Comparison of ENCODE assay signal across 2 cellular contexts in genomic region chr1:78570539-78570938, GRCh38.
TF ChIP-seq lines count a peak whose summit lies in the region.

No MANE protein-coding gene starts in this region.

TF ChIP-seq in HCT116, 20 proteins besides CTCF, POLR2A, EP300 and RAD21:
- TF ChIP-seq ZBTB33 (IDR thresholded peaks at IDR 0.05; ENCODE audit: extremely low read depth, insufficient replicate concordance, low read length) (no peak), ZNF274 (IDR thresholded peaks at IDR 0.05; ENCODE audit: low read depth, low read length) (no peak), ZFX (IDR thresholded peaks at IDR 0.05) (no peak), EZH2phosphoT487 (IDR thresholded peaks at IDR 0.05; ENCODE audit: borderline replicate concordance) (no peak), YY1 (IDR thresholded peaks at IDR 0.05; ENCODE audit: extremely low read depth, insufficient replicate concordance, low read depth, low read length) (no peak), MAX (IDR thresholded peaks at IDR 0.05) (no peak), TCF7L2 (IDR thresholded peaks at IDR 0.05; ENCODE audit: borderline replicate concordance, extremely low read depth, insufficient read depth, insufficient read length) (no peak), EGR1 (IDR thresholded peaks at IDR 0.05; ENCODE audit: low read depth) (no peak), SRF (IDR thresholded peaks at IDR 0.05; ENCODE audit: low read depth) (no peak)
- TF ChIP-seq, protein P1, sequence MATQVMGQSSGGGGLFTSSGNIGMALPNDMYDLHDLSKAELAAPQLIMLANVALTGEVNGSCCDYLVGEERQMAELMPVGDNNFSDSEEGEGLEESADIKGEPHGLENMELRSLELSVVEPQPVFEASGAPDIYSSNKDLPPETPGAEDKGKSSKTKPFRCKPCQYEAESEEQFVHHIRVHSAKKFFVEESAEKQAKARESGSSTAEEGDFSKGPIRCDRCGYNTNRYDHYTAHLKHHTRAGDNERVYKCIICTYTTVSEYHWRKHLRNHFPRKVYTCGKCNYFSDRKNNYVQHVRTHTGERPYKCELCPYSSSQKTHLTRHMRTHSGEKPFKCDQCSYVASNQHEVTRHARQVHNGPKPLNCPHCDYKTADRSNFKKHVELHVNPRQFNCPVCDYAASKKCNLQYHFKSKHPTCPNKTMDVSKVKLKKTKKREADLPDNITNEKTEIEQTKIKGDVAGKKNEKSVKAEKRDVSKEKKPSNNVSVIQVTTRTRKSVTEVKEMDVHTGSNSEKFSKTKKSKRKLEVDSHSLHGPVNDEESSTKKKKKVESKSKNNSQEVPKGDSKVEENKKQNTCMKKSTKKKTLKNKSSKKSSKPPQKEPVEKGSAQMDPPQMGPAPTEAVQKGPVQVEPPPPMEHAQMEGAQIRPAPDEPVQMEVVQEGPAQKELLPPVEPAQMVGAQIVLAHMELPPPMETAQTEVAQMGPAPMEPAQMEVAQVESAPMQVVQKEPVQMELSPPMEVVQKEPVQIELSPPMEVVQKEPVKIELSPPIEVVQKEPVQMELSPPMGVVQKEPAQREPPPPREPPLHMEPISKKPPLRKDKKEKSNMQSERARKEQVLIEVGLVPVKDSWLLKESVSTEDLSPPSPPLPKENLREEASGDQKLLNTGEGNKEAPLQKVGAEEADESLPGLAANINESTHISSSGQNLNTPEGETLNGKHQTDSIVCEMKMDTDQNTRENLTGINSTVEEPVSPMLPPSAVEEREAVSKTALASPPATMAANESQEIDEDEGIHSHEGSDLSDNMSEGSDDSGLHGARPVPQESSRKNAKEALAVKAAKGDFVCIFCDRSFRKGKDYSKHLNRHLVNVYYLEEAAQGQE (IDR thresholded peaks at IDR 0.05; ENCODE audit: low read depth) = no peak

TF ChIP-seq in SK-N-SH, 30 proteins besides CTCF, POLR2A, EP300 and RAD21 (continued from another document):
- no peak for TF ChIP-seq RFX5 (IDR thresholded peaks at IDR 0.05; ENCODE audit: low read length)
- TF ChIP-seq IRF3 (IDR thresholded peaks at IDR 0.05; ENCODE audit: low read depth, low read length) = no peak
